8 cellular contexts compared by ENCODE assay signal in genomic region chr9:110257097-110257955, GRCh38. TPM values are rescaled to one million over a fixed set of nuclear protein-coding genes. Genes with fewer than 3 reads are reported as not detected.
DNase-seq lines count a peak whose midpoint lies in the region; ATAC-seq and TF ChIP-seq lines count a peak whose summit lies in the region.

No MANE protein-coding gene starts in this region.

- H3K36me3 Mint-ChIP-seq in activated naive CD8-positive, alpha-beta T cell treated with anti-CD3 and anti-CD28 coated beads, Interleukin-2, amount 50 U/mL, for 24 hours (ENCODE audit: low read depth): peaks cover 32% of the 10 kb centered on the region

- no peaks in the 10 kb centered on the region for H3K36me3 ChIP-seq in KOPT-K1 (ENCODE audit: insufficient read depth, low read length)

- H3K4me3 ChIP-seq in right cardiac atrium (ENCODE audit: low read length): peak overlapping the region; percentile 81
- peak overlapping the region; percentile 83 for H3K4me3 ChIP-seq in retinal pigment epithelial cell (ENCODE audit: low read length)

- H3K27me3 Mint-ChIP-seq in activated naive CD8-positive, alpha-beta T cell treated with anti-CD3 and anti-CD28 coated beads, Interleukin-2, amount 50 U/mL, for 24 hours: peaks cover 8% of the 10 kb centered on the region

- H3K4me1 Mint-ChIP-seq in activated naive CD8-positive, alpha-beta T cell treated with anti-CD3 and anti-CD28 coated beads, Interleukin-2, amount 50 U/mL, for 24 hours: peaks cover 54% of the 10 kb centered on the region

- peaks cover 7% of the 10 kb centered on the region for H3K4me1 ChIP-seq in right cardiac atrium (ENCODE audit: control insufficient read depth, insufficient read depth, low read length)

- no peaks in the 10 kb centered on the region for H3K9me3 Mint-ChIP-seq in activated naive CD8-positive, alpha-beta T cell treated with anti-CD3 and anti-CD28 coated beads, Interleukin-2, amount 50 U/mL, for 24 hours

- H3K27me3 ChIP-seq in right cardiac atrium (ENCODE audit: control insufficient read depth, insufficient read depth): no peaks in the 10 kb centered on the region

- H3K9me3 ChIP-seq in KOPT-K1 (ENCODE audit: insufficient read depth, low read length, poor library complexity, severe bottlenecking): no peaks in the 10 kb centered on the region
- no peaks in the 10 kb centered on the region for H3K9me3 ChIP-seq in right cardiac atrium (ENCODE audit: control insufficient read depth, low read length)

- TF ChIP-seq CTCF in retinal pigment epithelial cell (conservative IDR thresholded peaks at IDR 0.05; ENCODE audit: low read depth, low read length): no peak

- 13% methylated on average over 15 of the region's 15 CpGs for WGBS in right cardiac atrium

- DNase-seq in AML-193 (lab: John Stamatoyannopoulos, UW) (peak; percentile 19 to 36), right cardiac atrium (peak; percentile 15 to 68 (median 61)), retinal pigment epithelial cell (ENCODE audit: low read depth) (no peak), SHP77 treated with DMSO at 0.1 percent for 48 hours (lab: John Stamatoyannopoulos, UW) (no peak)
- DNase-seq in activated naive CD8-positive, alpha-beta T cell treated with anti-CD3 and anti-CD28 coated beads, Interleukin-2, amount 50 U/mL, for 24 hours: peak; percentile 20

- peak overlapping the region; percentile 93 for H3K27ac Mint-ChIP-seq in activated naive CD8-positive, alpha-beta T cell treated with anti-CD3 and anti-CD28 coated beads, Interleukin-2, amount 50 U/mL, for 24 hours

- peak; percentile 2 for ATAC-seq in GM19043 (IDR thresholded peaks at IDR 0.05; ENCODE audit: low read depth, unreplicated experiment)
- no peak for ATAC-seq in activated naive CD8-positive, alpha-beta T cell treated with anti-CD3 and anti-CD28 coated beads, Interleukin-2, amount 50 U/mL, for 24 hours
- ATAC-seq in right cardiac atrium: peak; percentile 2 to 21
- ATAC-seq in HG03457 (IDR thresholded peaks at IDR 0.05; ENCODE audit: unreplicated experiment): no peak

- intact Hi-C loops in right cardiac atrium (cut with DNase I): no loop called here

- peak overlapping the region; percentile 95 for H3K4me3 Mint-ChIP-seq in activated naive CD8-positive, alpha-beta T cell treated with anti-CD3 and anti-CD28 coated beads, Interleukin-2, amount 50 U/mL, for 24 hours

- H3K27ac ChIP-seq in KOPT-K1 (ENCODE audit: low read depth, low read length, poor library complexity, severe bottlenecking): peak overlapping the region; percentile 71
- H3K27ac ChIP-seq in right cardiac atrium (ENCODE audit: low read length): peak overlapping the region; percentile 53

RNA-seq across cellular contexts. Expression of gene TXN, which starts 1.0 kb away (rescaled TPM):
- 10 to 100 TPM; 59.0 to 78.5 (median 64.6) TPM for total RNA-seq in right cardiac atrium
- 95.1 TPM for polyA plus RNA-seq in right cardiac atrium

RNA-seq across cellular contexts. Expression of gene C9orf152, which starts 49.4 kb away (rescaled TPM):
- not detected for total RNA-seq in right cardiac atrium
- not detected for polyA plus RNA-seq in right cardiac atrium

Comparison
In these comparisons a context has a peak if more than half of its experiments do, and no peak if none do; other contexts are left out.
1. DNase-seq: peak in AML-193 (2 of 2), activated naive CD8-positive, alpha-beta T cell treated with anti-CD3 and anti-CD28 coated beads, Interleukin-2, amount 50 U/mL, for 24 hours (single experiment) and right cardiac atrium (3 of 3); none in retinal pigment epithelial cell (single experiment) and SHP77 treated with DMSO at 0.1 percent for 48 hours (single experiment).
2. ATAC-seq: peak in GM19043 (single experiment) and right cardiac atrium (2 of 2); none in activated naive CD8-positive, alpha-beta T cell treated with anti-CD3 and anti-CD28 coated beads, Interleukin-2, amount 50 U/mL, for 24 hours (single experiment) and HG03457 (single experiment).